Comparison of ENCODE assay signal across 13 cellular contexts in genomic region chr5:112594060-112594850, GRCh38.
A peak's percentile ranks its signal among the peaks of the same experiment; 100 is the strongest.
DNase-seq lines count a peak whose midpoint lies in the region; ATAC-seq and TF ChIP-seq lines count a peak whose summit lies in the region.
"Had no signal": no experiment of that assay in that cellular context is flagged by ENCODE, and none has a peak within 500 bp of the region (broad histone marks: within the 10 kb centered on the region; RNA-seq: fewer than 3 reads in every experiment).

No MANE protein-coding gene starts in this region.

- CTCF ChIA-PET in CD4-positive, alpha-beta T cell (lab: Charles Lee) = no interaction called here

- no peaks in the 10 kb centered on the region for H3K9me3 ChIP-seq in MG63
- H3K9me3 ChIP-seq in CD4-positive, alpha-beta T cell (ENCODE audit: control insufficient read depth, low read length) = no peaks in the 10 kb centered on the region
- H3K9me3 ChIP-seq: left ventricle myocardium inferior had no signal

- intact Hi-C loops in CD4-positive, alpha-beta T cell (cut with DNase I, micrococcal nuclease) = no loop called here

- H3K36me3 ChIP-seq in MG63 (no peaks in the 10 kb centered on the region), kidney epithelial cell (ENCODE audit: control insufficient read depth, insufficient read depth, low read length) (no peaks in the 10 kb centered on the region)
- H3K36me3 ChIP-seq: cardiac muscle cell, left ventricle myocardium inferior had no signal

- H3K4me3 ChIP-seq in AG10803 (ENCODE audit: low read length) (no peak overlapping the region; the same call in 1 of the 2 replicates), MG63 (no peak overlapping the region), kidney epithelial cell (ENCODE audit: low read depth, low read length) (no peak overlapping the region)
- H3K4me3 ChIP-seq: cardiac muscle cell, left ventricle myocardium inferior had no signal

- POLR2A ChIA-PET in CD4-positive, alpha-beta T cell (lab: Charles Lee) = no interaction called here

- no peaks in the 10 kb centered on the region for H3K9me3 Mint-ChIP-seq in CD4-positive, alpha-beta T cell

- H3K4me1 Mint-ChIP-seq in CD4-positive, alpha-beta T cell (ENCODE audit: low read depth) = no peaks in the 10 kb centered on the region
- H3K4me1 Mint-ChIP-seq: H9 had no signal

- H3K4me3 Mint-ChIP-seq in CD4-positive, alpha-beta T cell = no peak overlapping the region
- H3K4me3 Mint-ChIP-seq: H9 had no signal

- peaks cover 20% of the 10 kb centered on the region for H3K27me3 Mint-ChIP-seq in CD4-positive, alpha-beta T cell

- H3K27me3 ChIP-seq in MG63 (peaks cover 41% of the 10 kb centered on the region), kidney epithelial cell (ENCODE audit: control insufficient read depth, insufficient read depth, low read length) (peaks cover 14% of the 10 kb centered on the region)
- no peaks in the 10 kb centered on the region for H3K27me3 ChIP-seq in CD4-positive, alpha-beta T cell (ENCODE audit: control insufficient read depth, insufficient read depth, low read length)
- H3K27me3 ChIP-seq: cardiac muscle cell had no signal

- DNase-seq in AG10803 (ENCODE audit: low read depth) (peak; percentile 48), MG63 (peak; percentile 49), kidney epithelial cell (ENCODE audit: low read depth) (peak; percentile 1), GM20000 (ENCODE audit: low spot score) (no peak)
- no peak for DNase-seq in CD4-positive, alpha-beta T cell
- DNase-seq: activated T-cell treated with anti-CD3 and anti-CD28 coated beads, Interleukin-2, amount 50 U/mL, for 48 hours; H9; left ventricle myocardium inferior; NCI-H226 had no signal

- peak overlapping the region; percentile 32 for H3K27ac ChIP-seq in angular gyrus (ENCODE audit: low read depth, low read length)
- no peak overlapping the region for H3K27ac ChIP-seq in CD4-positive, alpha-beta T cell (ENCODE audit: low read depth, low read length)
- H3K27ac ChIP-seq: cardiac muscle cell, left ventricle myocardium inferior had no signal

- no peak for ATAC-seq in HG03354 (IDR thresholded peaks at IDR 0.05; ENCODE audit: poor library complexity, severe bottlenecking, unreplicated experiment)
- ATAC-seq in GM21423 (IDR thresholded peaks at IDR 0.05; ENCODE audit: unreplicated experiment) = no peak
- no peak for ATAC-seq in CD4-positive, alpha-beta T cell (ENCODE audit: poor library complexity)

- no peaks in the 10 kb centered on the region for H3K36me3 Mint-ChIP-seq in CD4-positive, alpha-beta T cell (ENCODE audit: low read depth)

- TF ChIP-seq CTCF in AG10803 (conservative IDR thresholded peaks at IDR 0.05; ENCODE audit: low read length) (no peak), kidney epithelial cell (IDR thresholded peaks at IDR 0.05; ENCODE audit: insufficient read depth, low read length, poor library complexity, severe bottlenecking) (no peak), GM20000 (IDR thresholded peaks at IDR 0.05; ENCODE audit: extremely low read depth, missing control alignments) (no peak)
- no peak for TF ChIP-seq CTCF in CD4-positive, alpha-beta T cell (IDR thresholded peaks at IDR 0.05)

- H3K27ac Mint-ChIP-seq in CD4-positive, alpha-beta T cell = no peak overlapping the region

Comparison
In these comparisons a context has a peak if more than half of its experiments do, and no peak if none do; other contexts are left out.
1. DNase-seq: peak in AG10803 (single experiment), MG63 (single experiment) and kidney epithelial cell (single experiment); none in GM20000 (single experiment) and CD4-positive, alpha-beta T cell (0 of 10).